ENCODE assay signal across 14 cellular contexts in the genomic region with DNA sequence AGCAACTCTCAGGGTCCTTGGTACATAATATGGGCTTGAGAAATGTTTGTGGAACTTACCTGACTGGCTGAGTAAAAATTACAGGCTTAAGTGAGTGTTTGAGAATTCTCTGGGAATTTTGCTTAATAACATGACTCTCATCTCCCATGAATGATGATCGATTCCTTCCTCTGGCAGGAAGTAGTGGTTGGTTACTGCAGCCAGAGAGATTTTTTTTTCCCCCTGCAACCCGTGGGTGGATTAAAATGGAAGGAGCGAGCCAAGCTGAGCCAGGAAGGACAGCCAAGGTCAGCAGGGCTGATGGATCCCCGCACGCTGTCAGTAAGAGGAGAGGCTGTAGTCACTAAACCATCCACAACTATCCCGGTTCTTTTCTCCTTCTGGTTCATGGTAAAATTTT. TPM values are rescaled to one million over a fixed set of nuclear protein-coding genes. Genes with fewer than 3 reads are reported as not detected.
DNase-seq lines count a peak whose midpoint lies in the region; ATAC-seq and TF ChIP-seq lines count a peak whose summit lies in the region.
"Had no signal": no experiment of that assay in that cellular context is flagged by ENCODE, and none has a peak within 500 bp of the region (broad histone marks: within the 10 kb centered on the region; RNA-seq: fewer than 3 reads in every experiment).

No MANE protein-coding gene starts in this region.

- 4 to 12% (median 5%) methylated on average over 6 of the region's 6 CpGs for WGBS in ovary, 3 donors
- 43 to 66% methylated on average over 6 of the region's 6 CpGs for WGBS in thyroid gland, 2 donors

- intact Hi-C loops in Calu3 (cut with micrococcal nuclease; ENCODE audit: unreplicated experiment) (loop anchor here (5.0 kb wide), 3 partner anchors 182 to 222 kb away; partner anchors contain the start of gene MAP4K4), ovary (cut with DNase I) (loop anchor here in 3 of 4 donors (5.0 to 10.0 kb wide), 4 partner anchors 71 to 329 kb away; no protein-coding TSS in a partner anchor), thyroid gland (cut with DNase I) (no loop called here)

- ATAC-seq in SK-N-SH treated with all-trans-retinoic acid at 6 μM for 48 hours (peak; percentile 4; the same call in 1 of the 3 replicates), GM19455 (IDR thresholded peaks at IDR 0.05; ENCODE audit: unreplicated experiment) (no peak)
- ATAC-seq: activated naive CD4-positive, alpha-beta T cell treated with anti-CD3 and anti-CD28 coated beads, Interleukin-2, amount 50 U/mL, for 72 hours; left colon had no signal

- no peak for TF ChIP-seq EP300 in ovary (IDR thresholded peaks at IDR 0.05)

- TF ChIP-seq CTCF in Calu3 (IDR thresholded peaks at IDR 0.05; ENCODE audit: unreplicated experiment) (no peak), fibroblast of mammary gland (conservative IDR thresholded peaks at IDR 0.05; ENCODE audit: control insufficient read depth, insufficient read depth, low read depth, low read length) (no peak), ovary (IDR thresholded peaks at IDR 0.05) (no peak), thyroid gland (IDR thresholded peaks at IDR 0.05) (no peak)

- H3K4me3 ChIP-seq in fibroblast of mammary gland (ENCODE audit: control insufficient read depth, low read depth, low read length) = no peak overlapping the region
- no peak overlapping the region for H3K4me3 ChIP-seq in ovary
- H3K4me3 ChIP-seq in thyroid gland (replicated peaks in 1 of 3) = no peak overlapping the region
- H3K4me3 ChIP-seq: dorsolateral prefrontal cortex had no signal

- H3K9me3 ChIP-seq in ovary = no peaks in the 10 kb centered on the region
- no peaks in the 10 kb centered on the region for H3K9me3 ChIP-seq in thyroid gland

- H3K4me1 ChIP-seq in ovary (ENCODE audit: insufficient read depth) = peaks cover 3% of the 10 kb centered on the region
- H3K4me1 ChIP-seq in thyroid gland = peaks cover 19 to 26% of the 10 kb centered on the region in 2 donors

- no peak overlapping the region for H3K4me3 Mint-ChIP-seq in Calu3 (ENCODE audit: low read depth, unreplicated experiment)

- H3K27ac Mint-ChIP-seq in Calu3 (ENCODE audit: unreplicated experiment) = peak overlapping the region; percentile 47
- H3K27ac Mint-ChIP-seq: activated naive CD4-positive, alpha-beta T cell treated with anti-CD3 and anti-CD28 coated beads, Interleukin-2, amount 50 U/mL, for 72 hours had no signal

- DNase-seq in Calu3 (peak; percentile 16), fibroblast of mammary gland (ENCODE audit: low read depth) (peak; percentile 94), ovary (peak; percentile 49 to 71 (median 62)), DMS114 treated with DMSO at 0.1 percent for 48 hours (lab: John Stamatoyannopoulos, UW; ENCODE audit: unreplicated experiment) (no peak), islet precursor cell (no peak), thyroid gland (no peak)
- DNase-seq: dorsolateral prefrontal cortex, glutamatergic neuron, left colon, NCI-H1436, NCI-H526 treated with DMSO at 0.1 percent for 48 hours had no signal

- H3K36me3 ChIP-seq in ovary (no peaks in the 10 kb centered on the region), thyroid gland (no peaks in the 10 kb centered on the region)

- no TSS peak for BruUV-seq in Calu3 (replicated peaks; lab: Mats Ljungman, UMichigan)

- H3K27me3 ChIP-seq in ovary (no peaks in the 10 kb centered on the region), thyroid gland (no peaks in the 10 kb centered on the region)
- H3K27me3 ChIP-seq: dorsolateral prefrontal cortex had no signal

- peaks cover 5% of the 10 kb centered on the region for H3K36me3 Mint-ChIP-seq in Calu3 (ENCODE audit: insufficient read depth, unreplicated experiment)

- peaks cover 7% of the 10 kb centered on the region for H3K9me3 Mint-ChIP-seq in Calu3 (ENCODE audit: low read depth, unreplicated experiment)

- CTCF ChIA-PET in Calu3 (lab: Charles Lee) = interaction anchor here (0.6 kb wide), 1 partner anchor 42 kb away, joined by 5 read pairs; no protein-coding TSS in a partner anchor

- H3K27me3 Mint-ChIP-seq in Calu3 (ENCODE audit: unreplicated experiment) = no peaks in the 10 kb centered on the region

- peaks cover 50% of the 10 kb centered on the region for H3K4me1 Mint-ChIP-seq in Calu3 (ENCODE audit: low read depth, unreplicated experiment)

- TF ChIP-seq POLR2A in ovary (IDR thresholded peaks at IDR 0.05) (no peak), thyroid gland (IDR thresholded peaks at IDR 0.05) (no peak)

- H3K27ac ChIP-seq in ovary (peak overlapping the region in 1 of 2 donors; percentile 19), thyroid gland (no peak overlapping the region)

TF ChIP-seq in SK-N-SH treated with all-trans-retinoic acid at 6 μM for 48 hours, 23 proteins besides CTCF, POLR2A, EP300 and RAD21:
- TF ChIP-seq ESRRG (CRISPR knock-in tag; IDR thresholded peaks at IDR 0.05) (no peak), SNAI2 (CRISPR knock-in tag; IDR thresholded peaks at IDR 0.05) (0 out of 2 replicates have a peak, but pooled peaks have one; percentile 43), TOX (CRISPR knock-in tag; IDR thresholded peaks at IDR 0.05; ENCODE audit: borderline replicate concordance) (no peak), PPARA (CRISPR knock-in tag; IDR thresholded peaks at IDR 0.05; ENCODE audit: borderline replicate concordance) (no peak), RARB (CRISPR knock-in tag; IDR thresholded peaks at IDR 0.05) (no peak), BACH2 (CRISPR knock-in tag; IDR thresholded peaks at IDR 0.05; ENCODE audit: borderline replicate concordance) (no peak), ARNTL (CRISPR knock-in tag; IDR thresholded peaks at IDR 0.05; ENCODE audit: borderline replicate concordance, low read depth) (no peak), OSR1 (CRISPR knock-in tag; IDR thresholded peaks at IDR 0.05) (no peak), ISL1 (CRISPR knock-in tag; IDR thresholded peaks at IDR 0.05) (0 out of 2 replicates have a peak, but pooled peaks have one; percentile 13)
- TF ChIP-seq, protein P1, sequence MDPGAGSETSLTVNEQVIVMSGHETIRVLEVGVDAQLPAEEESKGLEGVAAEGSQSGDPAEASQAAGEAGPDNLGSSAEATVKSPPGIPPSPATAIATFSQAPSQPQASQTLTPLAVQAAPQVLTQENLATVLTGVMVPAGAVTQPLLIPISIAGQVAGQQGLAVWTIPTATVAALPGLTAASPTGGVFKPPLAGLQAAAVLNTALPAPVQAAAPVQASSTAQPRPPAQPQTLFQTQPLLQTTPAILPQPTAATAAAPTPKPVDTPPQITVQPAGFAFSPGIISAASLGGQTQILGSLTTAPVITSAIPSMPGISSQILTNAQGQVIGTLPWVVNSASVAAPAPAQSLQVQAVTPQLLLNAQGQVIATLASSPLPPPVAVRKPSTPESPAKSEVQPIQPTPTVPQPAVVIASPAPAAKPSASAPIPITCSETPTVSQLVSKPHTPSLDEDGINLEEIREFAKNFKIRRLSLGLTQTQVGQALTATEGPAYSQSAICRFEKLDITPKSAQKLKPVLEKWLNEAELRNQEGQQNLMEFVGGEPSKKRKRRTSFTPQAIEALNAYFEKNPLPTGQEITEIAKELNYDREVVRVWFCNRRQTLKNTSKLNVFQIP (CRISPR knock-in tag; IDR thresholded peaks at IDR 0.05; ENCODE audit: borderline replicate concordance, low read depth) = no peak

RNA-seq across cellular contexts. Expression of gene RFX8, which starts 40.6 kb away (rescaled TPM):
- total RNA-seq in Calu3 (2022) (not detected in 2 replicates), ovary (1 to 10 TPM in 1 of 7 donors, under 1 TPM in 6; 0.32 to 1.7 (median 0.38) TPM), thyroid gland (1 to 10 TPM in 1 of 4 donors, not detected in 3; 1.9 TPM)
- polyA plus RNA-seq in ovary = under 1 TPM; 0.05 to 0.70 TPM
- total RNA-seq: left colon had no signal

Comparison
In these comparisons a context has a peak if more than half of its experiments do, and no peak if none do; other contexts are left out.
1. DNase-seq: peak in Calu3 (single experiment), fibroblast of mammary gland (single experiment) and ovary (5 of 5); none in DMS114 treated with DMSO at 0.1 percent for 48 hours (single experiment), islet precursor cell (single experiment) and thyroid gland (0 of 2).